ENCODE assay signal across 8 cellular contexts in the genomic region with DNA sequence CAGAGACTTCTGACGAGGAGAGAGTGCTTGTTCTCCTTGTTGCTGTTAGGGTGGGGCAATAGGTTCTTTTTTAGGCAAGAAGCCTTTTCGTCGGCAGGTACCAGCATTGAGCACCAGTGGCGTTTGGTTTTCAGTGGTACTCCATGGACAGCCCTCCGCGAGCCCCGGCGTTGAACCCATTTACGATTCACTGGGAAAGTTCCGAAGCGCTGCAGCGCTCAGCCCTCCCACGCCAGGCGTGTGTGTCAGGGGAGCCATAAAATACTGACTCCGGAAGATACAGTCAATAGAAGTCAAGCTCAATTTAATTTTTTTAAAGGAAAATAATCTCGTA. TPM values are rescaled to one million over a fixed set of nuclear protein-coding genes. Genes with fewer than 3 reads are reported as not detected.
A peak's percentile ranks its signal among the peaks of the same experiment; 100 is the strongest.
DNase-seq lines count a peak whose midpoint lies in the region; ATAC-seq and TF ChIP-seq lines count a peak whose summit lies in the region.

No MANE protein-coding gene starts in this region.

- peak overlapping the region; percentile 93 for H3K4me3 Mint-ChIP-seq in chondrocyte (ENCODE audit: unreplicated experiment)

- H3K36me3 Mint-ChIP-seq in chondrocyte (ENCODE audit: low read depth) = no peaks in the 10 kb centered on the region

- H3K9ac ChIP-seq in stomach smooth muscle (ENCODE audit: low read length in 2 of 2) = peak overlapping the region; percentile 58 to 70

- H3K4me3 ChIP-seq in mesodermal cell (ENCODE audit: extremely low read depth, insufficient read depth, low read length, poor library complexity, severe bottlenecking) = peak overlapping the region; percentile 90
- H3K4me3 ChIP-seq in stomach smooth muscle (ENCODE audit: low read length in 2 of 2) = peak overlapping the region; percentile 67 to 87

- no peaks in the 10 kb centered on the region for H3K27me3 ChIP-seq in stomach smooth muscle (ENCODE audit: control insufficient read depth in 1 of 2, insufficient read depth in 2 of 2, low read length in 2 of 2)

- H3K4me1 Mint-ChIP-seq in chondrocyte (ENCODE audit: low read depth) = peaks cover 16% of the 10 kb centered on the region

- ATAC-seq in GM21529 (IDR thresholded peaks at IDR 0.05; ENCODE audit: unreplicated experiment) = peak; percentile 32
- no peak for ATAC-seq in HG03159 (IDR thresholded peaks at IDR 0.05; ENCODE audit: unreplicated experiment)
- ATAC-seq in GM18873 (IDR thresholded peaks at IDR 0.05; ENCODE audit: low FRiP score, unreplicated experiment) = no peak

- peak overlapping the region; percentile 99 for H3K27ac Mint-ChIP-seq in chondrocyte (ENCODE audit: unreplicated experiment)

- H3K4me1 ChIP-seq in mesodermal cell (ENCODE audit: control insufficient read depth, insufficient read depth, low read length, poor library complexity, severe bottlenecking) (no peaks in the 10 kb centered on the region), stomach smooth muscle (ENCODE audit: control insufficient read depth, insufficient read depth, low read length) (no peaks in the 10 kb centered on the region)

- 0 to 2% methylated on average over 9 to 13 of the region's 16 CpGs for WGBS in mesodermal cell (ENCODE audit: insufficient coverage in 2 of 2), 2 experiments

- peak; percentile 25 for TF ChIP-seq CTCF in chondrocyte (IDR thresholded peaks at IDR 0.05)

- H3K36me3 ChIP-seq in mesodermal cell (ENCODE audit: control insufficient read depth, insufficient read depth, low read length) (no peaks in the 10 kb centered on the region), stomach smooth muscle (ENCODE audit: control insufficient read depth in 2 of 2, insufficient read depth in 2 of 2, low read length in 2 of 2) (no peaks in the 10 kb centered on the region)

- H3K9me3 ChIP-seq in mesodermal cell (ENCODE audit: control insufficient read depth, low read length) (no peaks in the 10 kb centered on the region), stomach smooth muscle (ENCODE audit: control insufficient read depth in 2 of 2, low read length in 2 of 2) (no peaks in the 10 kb centered on the region)

- no peaks in the 10 kb centered on the region for H3K9me3 Mint-ChIP-seq in chondrocyte (ENCODE audit: low read depth)

- H3K27me3 Mint-ChIP-seq in chondrocyte (ENCODE audit: low read depth) = no peaks in the 10 kb centered on the region

- H3K27ac ChIP-seq in mesodermal cell (ENCODE audit: low read depth, low read length, severe bottlenecking) (peak overlapping the region; percentile 68), stomach smooth muscle (ENCODE audit: low read length) (peak overlapping the region; percentile 83)

- DNase-seq in chondrocyte (ENCODE audit: low spot score) = no peak
- DNase-seq in NCI-H226 = no peak

TF ChIP-seq in PFSK-1, 5 proteins besides CTCF, POLR2A, EP300 and RAD21:
- TF ChIP-seq SIN3A (IDR thresholded peaks at IDR 0.05; ENCODE audit: borderline replicate concordance, insufficient read depth, low read length) = no peak; the same call in 1 of the 2 replicates
- TF ChIP-seq TAF1 (IDR thresholded peaks at IDR 0.05; ENCODE audit: borderline replicate concordance, insufficient read depth, low read length) = 0 out of 2 replicates have a peak, but pooled peaks have one; percentile 39

RNA-seq across cellular contexts. Expression of gene ROCK1, which starts 0.5 kb away (rescaled TPM):
- 7.9 TPM for polyA plus RNA-seq in PFSK-1 (2012; ENCODE audit: insufficient read length, low read depth)
- 60.9 to 69.7 TPM (median 63.9 TPM) in 3 replicates for total RNA-seq in chondrocyte
- 36.6 TPM for polyA plus RNA-seq in mesodermal cell (2013, experiment 1 of 2)
- 45.9 TPM for polyA plus RNA-seq in mesodermal cell (2013, experiment 2 of 2)
